18 cellular contexts compared by ENCODE assay signal in genomic region chr2:28997847-28998735, GRCh38.
"Had no signal": no experiment of that assay in that cellular context is flagged by ENCODE, and none has a peak within 500 bp of the region (broad histone marks: within the 10 kb centered on the region; RNA-seq: fewer than 3 reads in every experiment).

No MANE protein-coding gene starts in this region.

- H3K4me3 Mint-ChIP-seq: activated CD4-positive, alpha-beta T cell treated with anti-CD3 and anti-CD28 coated beads, Interleukin-2, amount 10 ng/mL, durations not matched to agents 24 days and 14 days; activated CD8-positive, alpha-beta T cell treated with anti-CD3 and anti-CD28 coated beads, Interleukin-2, amount 10 ng/mL, durations not matched to agents 7 days and 5 days; activated naive CD8-positive, alpha-beta T cell treated with anti-CD3 and anti-CD28 coated beads, Interleukin-2, amount 10 ng/mL, durations not matched to agents 7 days and 5 days; activated T-cell treated with anti-CD3 and anti-CD28 coated beads, Interleukin-2, amount 50 U/mL, for 72 hours; naive thymus-derived CD8-positive, alpha-beta T cell had no signal

- H3K27me3 ChIP-seq: brain microvascular endothelial cell, heart right ventricle, right atrium auricular region had no signal

- H3K36me3 Mint-ChIP-seq: activated naive CD8-positive, alpha-beta T cell treated with anti-CD3 and anti-CD28 coated beads, Interleukin-2, amount 10 ng/mL, durations not matched to agents 7 days and 5 days; naive thymus-derived CD8-positive, alpha-beta T cell had no signal

- H3K36me3 ChIP-seq: brain microvascular endothelial cell, heart right ventricle, right atrium auricular region had no signal

- H3K27me3 Mint-ChIP-seq: activated naive CD8-positive, alpha-beta T cell treated with anti-CD3 and anti-CD28 coated beads, Interleukin-2, amount 10 ng/mL, durations not matched to agents 7 days and 5 days; naive thymus-derived CD8-positive, alpha-beta T cell had no signal

- H3K4me3 ChIP-seq: heart right ventricle, right atrium auricular region, skin epidermis had no signal

- H3K9me3 ChIP-seq: heart right ventricle, right atrium auricular region had no signal

- ATAC-seq: activated CD8-positive, alpha-beta T cell treated with anti-CD3 and anti-CD28 coated beads, Interleukin-2, amount 10 ng/mL, durations not matched to agents 7 days and 5 days; naive thymus-derived CD8-positive, alpha-beta T cell had no signal

- H3K27ac ChIP-seq: brain microvascular endothelial cell, epithelial cell of prostate, right atrium auricular region had no signal

- H3K27ac Mint-ChIP-seq: activated CD4-positive, alpha-beta T cell treated with anti-CD3 and anti-CD28 coated beads, Interleukin-2, amount 10 ng/mL, durations not matched to agents 24 days and 14 days; activated naive CD8-positive, alpha-beta T cell treated with anti-CD3 and anti-CD28 coated beads, Interleukin-2, amount 10 ng/mL, durations not matched to agents 7 days and 5 days; activated T-cell treated with anti-CD3 and anti-CD28 coated beads, Interleukin-2, amount 50 U/mL, for 72 hours; progenitor cell of endocrine pancreas had no signal

- H3K9me3 Mint-ChIP-seq: activated CD4-positive, alpha-beta T cell treated with anti-CD3 and anti-CD28 coated beads, Interleukin-2, amount 10 ng/mL, durations not matched to agents 24 days and 14 days; activated naive CD8-positive, alpha-beta T cell treated with anti-CD3 and anti-CD28 coated beads, Interleukin-2, amount 10 ng/mL, durations not matched to agents 7 days and 5 days; activated T-cell treated with anti-CD3 and anti-CD28 coated beads, Interleukin-2, amount 50 U/mL, for 72 hours; naive thymus-derived CD8-positive, alpha-beta T cell had no signal

- DNase-seq: activated CD4-positive, alpha-beta T cell treated with anti-CD3 and anti-CD28 coated beads, Interleukin-2, amount 10 ng/mL, durations not matched to agents 24 days and 14 days; activated CD4-positive, CD25-positive, alpha-beta regulatory T cell; activated CD8-positive, alpha-beta memory T cell treated with anti-CD3 and anti-CD28 coated beads, Interleukin-2, amount 50 U/mL, for 4 hours; activated CD8-positive, alpha-beta T cell treated with anti-CD3 and anti-CD28 coated beads, Interleukin-2, amount 10 ng/mL, durations not matched to agents 7 days and 5 days; activated gamma-delta T cell treated with Interleukin-2 at 50 U/mL for 16 hours; activated naive CD8-positive, alpha-beta T cell treated with anti-CD3 and anti-CD28 coated beads, Interleukin-2, amount 10 ng/mL, durations not matched to agents 7 days and 5 days; activated T-cell treated with anti-CD3 and anti-CD28 coated beads, Interleukin-2, amount 50 U/mL, for 72 hours; cortex of kidney; effector CD8-positive, alpha-beta T cell; heart right ventricle; left cardiac atrium; naive thymus-derived CD8-positive, alpha-beta T cell; SW 1271 had no signal
